ENCODE assay signal across 8 cellular contexts in genomic region chr3:48897401-48898376, GRCh38. TPM values are rescaled to one million over a fixed set of nuclear protein-coding genes. Genes with fewer than 3 reads are reported as not detected.
DNase-seq lines count a peak whose midpoint lies in the region; ATAC-seq and TF ChIP-seq lines count a peak whose summit lies in the region.

No MANE protein-coding gene starts in this region.

- no peaks in the 10 kb centered on the region for H3K27me3 ChIP-seq in left ventricle myocardium inferior (ENCODE audit: low read depth)

- peak overlapping the region; percentile 90 for H3K4me3 Mint-ChIP-seq in activated CD8-positive, alpha-beta T cell treated with anti-CD3 and anti-CD28 coated beads, Interleukin-2, amount 10 ng/mL, durations not matched to agents 7 days and 5 days

- no peak for TF ChIP-seq CTCF in C4-2B (conservative IDR thresholded peaks at IDR 0.05)
- TF ChIP-seq CTCF in HEK293 (tag by site-specific recombination; IDR thresholded peaks at IDR 0.05), result no peak
- TF ChIP-seq CTCF in left ventricle myocardium inferior (IDR thresholded peaks at IDR 0.05; ENCODE audit: borderline replicate concordance), result no peak

- H3K27ac ChIP-seq in C4-2B, result peak overlapping the region; percentile 83
- H3K27ac ChIP-seq in HEK293 (ENCODE audit: extremely low read depth, low read depth, low read length), result no peak overlapping the region
- peak overlapping the region; percentile 89 for H3K27ac ChIP-seq in left ventricle myocardium inferior (replicated peaks)
- H3K27ac ChIP-seq in skin epidermis, result peak overlapping the region in 20 of 21 experiments; percentile 58 to 86 (median 79)

- H3K27ac Mint-ChIP-seq in activated CD8-positive, alpha-beta T cell treated with anti-CD3 and anti-CD28 coated beads, Interleukin-2, amount 10 ng/mL, durations not matched to agents 7 days and 5 days, result peak overlapping the region; percentile 99

- CTCF ChIA-PET in HEK293 (lab: Yijun Ruan, JAX), result interaction anchor here (0.6 kb wide), 1 partner anchor 254 kb away, joined by 3 read pairs; no protein-coding TSS in a partner anchor
- CTCF ChIA-PET in activated CD8-positive, alpha-beta T cell treated with anti-CD3 and anti-CD28 coated beads, Interleukin-2, amount 10 ng/mL, durations not matched to agents 7 days and 5 days (lab: Charles Lee), result interaction anchor here (0.7 to 2.8 kb wide), 22 partner anchors 8 to 462 kb away, joined by 3 to 22 read pairs (median 4); partner anchors contain the start of genes ARIH2, NCKIPSD, NDUFAF3 and PRKAR2A

- H3K36me3 ChIP-seq in HEK293 (ENCODE audit: control insufficient read depth in 2 of 2, insufficient read depth in 1 of 2, low read length in 2 of 2), result no peaks in the 10 kb centered on the region
- H3K36me3 ChIP-seq in left ventricle myocardium inferior, result no peaks in the 10 kb centered on the region

- H3K4me3 ChIP-seq in HEK293 (ENCODE audit: low read depth, low read length), result peak overlapping the region; percentile 83
- H3K4me3 ChIP-seq in left ventricle myocardium inferior, result peak overlapping the region; percentile 75
- peak overlapping the region; percentile 53 to 72 (median 63) for H3K4me3 ChIP-seq in skin epidermis

- POLR2A ChIA-PET in HEK293 (lab: Yijun Ruan, JAX), result interaction anchor here (0.7 to 1.8 kb wide), 4 partner anchors 21 to 90 kb away, joined by 3 to 7 read pairs (median 4); partner anchors contain the start of genes ARIH2 and PRKAR2A
- POLR2A ChIA-PET in activated CD8-positive, alpha-beta T cell treated with anti-CD3 and anti-CD28 coated beads, Interleukin-2, amount 10 ng/mL, durations not matched to agents 7 days and 5 days (lab: Charles Lee), result interaction anchor here (0.7 to 4.1 kb wide), 11 partner anchors 9 to 181 kb away, joined by 3 to 74 read pairs (median 4); partner anchors contain the start of genes ARIH2, IP6K2 and PRKAR2A

- H3K4me1 ChIP-seq in HEK293 (ENCODE audit: control insufficient read depth, insufficient read depth, low read length) (no peaks in the 10 kb centered on the region; the same call in 1 of the 2 replicates), left ventricle myocardium inferior (peaks cover 32% of the 10 kb centered on the region)

- peak; percentile 16 for ATAC-seq in activated CD8-positive, alpha-beta T cell treated with anti-CD3 and anti-CD28 coated beads, Interleukin-2, amount 10 ng/mL, durations not matched to agents 7 days and 5 days
- no peak for ATAC-seq in HG02571 (IDR thresholded peaks at IDR 0.05; ENCODE audit: unreplicated experiment)
- ATAC-seq in GM21526 (IDR thresholded peaks at IDR 0.05; ENCODE audit: low FRiP score, unreplicated experiment), result no peak

- peaks cover 11% of the 10 kb centered on the region for H3K36me3 Mint-ChIP-seq in activated CD8-positive, alpha-beta T cell treated with anti-CD3 and anti-CD28 coated beads, Interleukin-2, amount 10 ng/mL, durations not matched to agents 7 days and 5 days (ENCODE audit: low read depth)

- no peaks in the 10 kb centered on the region for H3K9me3 Mint-ChIP-seq in activated CD8-positive, alpha-beta T cell treated with anti-CD3 and anti-CD28 coated beads, Interleukin-2, amount 10 ng/mL, durations not matched to agents 7 days and 5 days (ENCODE audit: insufficient read depth)

- H3K9me3 ChIP-seq in HEK293 (ENCODE audit: control insufficient read depth, insufficient read depth, low read depth, low read length) (no peaks in the 10 kb centered on the region), left ventricle myocardium inferior (replicated peaks) (no peaks in the 10 kb centered on the region)

- DNase-seq in activated CD8-positive, alpha-beta T cell treated with anti-CD3 and anti-CD28 coated beads, Interleukin-2, amount 10 ng/mL, durations not matched to agents 7 days and 5 days, result peak; percentile 42
- DNase-seq in left ventricle myocardium inferior (no peak), NCI-H2227 treated with DMSO at 0.1 percent for 48 hours (lab: John Stamatoyannopoulos, UW) (no peak)

- H3K4me1 Mint-ChIP-seq in activated CD8-positive, alpha-beta T cell treated with anti-CD3 and anti-CD28 coated beads, Interleukin-2, amount 10 ng/mL, durations not matched to agents 7 days and 5 days (ENCODE audit: low read depth), result peaks cover 38% of the 10 kb centered on the region

- intact Hi-C loops in left ventricle myocardium inferior (cut with micrococcal nuclease), result no loop called here

- H3K27me3 Mint-ChIP-seq in activated CD8-positive, alpha-beta T cell treated with anti-CD3 and anti-CD28 coated beads, Interleukin-2, amount 10 ng/mL, durations not matched to agents 7 days and 5 days (ENCODE audit: low read depth), result no peaks in the 10 kb centered on the region

TF ChIP-seq in HEK293, 187 proteins besides CTCF, POLR2A, EP300 and RAD21:
- no peak for TF ChIP-seq BCL6B (tag by site-specific recombination; IDR thresholded peaks at IDR 0.05)
- no peak for TF ChIP-seq ZFP69B (tag by site-specific recombination; IDR thresholded peaks at IDR 0.05)
- no peak for TF ChIP-seq ZNF701 (tag by site-specific recombination; IDR thresholded peaks at IDR 0.05)
- TF ChIP-seq ZNF558 (tag by site-specific recombination; IDR thresholded peaks at IDR 0.05), result no peak
- TF ChIP-seq WT1 (tag by site-specific recombination; IDR thresholded peaks at IDR 0.05), result no peak
- TF ChIP-seq ZNF426 (tag by site-specific recombination; IDR thresholded peaks at IDR 0.05), result no peak
- TF ChIP-seq ZFP41 (tag by site-specific recombination; IDR thresholded peaks at IDR 0.05; ENCODE audit: borderline replicate concordance), result no peak

RNA-seq across cellular contexts. Expression of gene SLC25A20, which starts 1.0 kb away (rescaled TPM):
- 10 to 100 TPM; 29.9 to 33.1 TPM for total RNA-seq in activated CD8-positive, alpha-beta T cell treated with anti-CD3 and anti-CD28 coated beads, Interleukin-2, amount 10 ng/mL, durations not matched to agents 7 days and 5 days
- 94.1 TPM for total RNA-seq in left ventricle myocardium inferior

RNA-seq across cellular contexts. Expression of gene ARIH2, which starts 21.0 kb away (rescaled TPM):
- total RNA-seq in activated CD8-positive, alpha-beta T cell treated with anti-CD3 and anti-CD28 coated beads, Interleukin-2, amount 10 ng/mL, durations not matched to agents 7 days and 5 days, result 100 to 1,000 TPM; 102 to 112 TPM
- total RNA-seq in left ventricle myocardium inferior, result 180 TPM

RNA-seq across cellular contexts. Expression of gene PRKAR2A, which starts 50.0 kb away (rescaled TPM):
- 10 to 100 TPM; 35.9 to 40.2 TPM for total RNA-seq in activated CD8-positive, alpha-beta T cell treated with anti-CD3 and anti-CD28 coated beads, Interleukin-2, amount 10 ng/mL, durations not matched to agents 7 days and 5 days
- total RNA-seq in left ventricle myocardium inferior, result 52.2 TPM
